8 cellular contexts compared by ENCODE assay signal in the genomic region with DNA sequence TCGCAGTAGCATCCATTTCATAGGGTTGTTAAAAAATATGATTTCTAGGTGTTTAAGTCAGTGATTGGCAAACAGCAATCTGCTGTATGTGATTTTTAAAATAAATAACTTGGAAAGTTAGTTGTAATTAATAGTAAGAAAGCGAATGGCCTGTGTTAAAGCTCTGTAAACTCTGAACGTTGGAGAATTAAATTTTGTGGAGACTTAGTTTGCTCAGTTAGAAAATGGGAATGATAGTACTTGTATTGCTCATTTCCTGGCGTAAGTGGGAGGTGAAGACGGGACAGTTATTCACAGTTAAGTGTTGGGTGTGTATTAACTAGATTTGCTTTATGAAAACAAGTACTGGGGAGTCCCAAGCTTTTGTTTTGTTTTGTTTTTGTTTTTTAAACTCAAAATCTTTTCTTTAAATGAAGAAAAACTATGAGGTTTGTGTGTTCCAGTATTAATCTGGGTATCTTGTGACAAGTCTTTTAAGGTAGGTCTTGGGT. TPM values are rescaled to one million over a fixed set of nuclear protein-coding genes. Genes with fewer than 3 reads are reported as not detected.
DNase-seq lines count a peak whose midpoint lies in the region; ATAC-seq and TF ChIP-seq lines count a peak whose summit lies in the region.

No MANE protein-coding gene starts in this region.

- H3K27ac Mint-ChIP-seq in activated CD4-positive, alpha-beta T cell treated with anti-CD3 and anti-CD28 coated beads for 36 hours: peak overlapping the region; percentile 94
- peak overlapping the region; percentile 81 for H3K27ac Mint-ChIP-seq in activated T-helper 2 cell treated with anti-CD3 and anti-CD28 coated beads, Interferon-gamma antibody, Interleukin-2, Interleukin-4, amounts not matched to agents 10 μg/mL and 5 μg/mL and 100 μg/mL, durations not matched to agents 14 hours and 24 hours and 36 hours
- H3K27ac Mint-ChIP-seq in immature natural killer cell: peak overlapping the region in 2 of 6 donors; percentile 88 to 94

- H3K9me3 Mint-ChIP-seq in activated CD4-positive, alpha-beta T cell treated with anti-CD3 and anti-CD28 coated beads for 36 hours (ENCODE audit: low read depth): no peaks in the 10 kb centered on the region
- H3K9me3 Mint-ChIP-seq in activated T-helper 2 cell treated with anti-CD3 and anti-CD28 coated beads, Interferon-gamma antibody, Interleukin-2, Interleukin-4, amounts not matched to agents 10 μg/mL and 5 μg/mL and 100 μg/mL, durations not matched to agents 14 hours and 24 hours and 36 hours: no peaks in the 10 kb centered on the region
- H3K9me3 Mint-ChIP-seq in immature natural killer cell: no peaks in the 10 kb centered on the region

- CTCF ChIA-PET in activated CD4-positive, alpha-beta T cell treated with anti-CD3 and anti-CD28 coated beads for 36 hours (lab: Charles Lee): interaction anchor here (1.0 to 2.8 kb wide), 6 partner anchors 22 to 124 kb away, joined by 3 to 24 read pairs (median 4); a partner anchor contains a TSS
- CTCF ChIA-PET in GM10248 (lab: Yijun Ruan, JAX): interaction anchor here (0.9 to 5.9 kb wide), 7 partner anchors 10 to 784 kb away, joined by 3 to 58 read pairs (median 3); no protein-coding TSS in a partner anchor

- no peaks in the 10 kb centered on the region for H3K9me3 ChIP-seq in thyroid gland

- TF ChIP-seq CTCF in kidney epithelial cell (IDR thresholded peaks at IDR 0.05; ENCODE audit: insufficient read depth, low read length, poor library complexity, severe bottlenecking) (no peak), thyroid gland (IDR thresholded peaks at IDR 0.05) (no peak), GM10248 (IDR thresholded peaks at IDR 0.05; ENCODE audit: control extremely low read depth, extremely low read depth, low read depth, missing control alignments) (no peak)

- peaks cover 52% of the 10 kb centered on the region for H3K4me1 Mint-ChIP-seq in activated CD4-positive, alpha-beta T cell treated with anti-CD3 and anti-CD28 coated beads for 36 hours
- H3K4me1 Mint-ChIP-seq in activated T-helper 2 cell treated with anti-CD3 and anti-CD28 coated beads, Interferon-gamma antibody, Interleukin-2, Interleukin-4, amounts not matched to agents 10 μg/mL and 5 μg/mL and 100 μg/mL, durations not matched to agents 14 hours and 24 hours and 36 hours (ENCODE audit: low read depth): peaks cover 47% of the 10 kb centered on the region
- peaks cover 36 to 51% of the 10 kb centered on the region in 2 donors for H3K4me1 Mint-ChIP-seq in immature natural killer cell

- H3K36me3 ChIP-seq in kidney epithelial cell (ENCODE audit: control insufficient read depth, insufficient read depth, low read length): no peaks in the 10 kb centered on the region
- no peaks in the 10 kb centered on the region for H3K36me3 ChIP-seq in thyroid gland

- H3K4me1 ChIP-seq in thyroid gland: peaks cover 18 to 29% of the 10 kb centered on the region in 2 donors

- intact Hi-C loops in activated CD4-positive, alpha-beta T cell treated with anti-CD3 and anti-CD28 coated beads for 36 hours (cut with DNase I, micrococcal nuclease): loop anchor here (1.0 to 5.0 kb wide), 2 partner anchors 842 to 1178 kb away; a partner anchor contains a TSS
- intact Hi-C loops in activated T-helper 2 cell treated with anti-CD3 and anti-CD28 coated beads, Interferon-gamma antibody, Interleukin-2, Interleukin-4, amounts not matched to agents 10 μg/mL and 5 μg/mL and 100 μg/mL, durations not matched to agents 14 hours and 24 hours and 36 hours (cut with micrococcal nuclease): no loop called here
- intact Hi-C loops in thyroid gland (cut with DNase I): no loop called here

- peak overlapping the region; percentile 89 for H3K4me3 ChIP-seq in kidney epithelial cell (ENCODE audit: low read depth, low read length)
- peak overlapping the region in 2 of 3 donors; percentile 78 to 93 for H3K4me3 ChIP-seq in thyroid gland (replicated peaks in 1 of 3)

- WGBS in thyroid gland, 2 donors: 6 to 7% methylated on average over 5 of the region's 5 CpGs

- peaks cover 58% of the 10 kb centered on the region for H3K36me3 Mint-ChIP-seq in activated CD4-positive, alpha-beta T cell treated with anti-CD3 and anti-CD28 coated beads for 36 hours (ENCODE audit: low read depth)
- H3K36me3 Mint-ChIP-seq in activated T-helper 2 cell treated with anti-CD3 and anti-CD28 coated beads, Interferon-gamma antibody, Interleukin-2, Interleukin-4, amounts not matched to agents 10 μg/mL and 5 μg/mL and 100 μg/mL, durations not matched to agents 14 hours and 24 hours and 36 hours (ENCODE audit: low read depth): peaks cover 51% of the 10 kb centered on the region
- H3K36me3 Mint-ChIP-seq in immature natural killer cell: peaks cover 0 to 3% (median 0%) of the 10 kb centered on the region in 3 donors

- POLR2A ChIA-PET in activated CD4-positive, alpha-beta T cell treated with anti-CD3 and anti-CD28 coated beads for 36 hours (lab: Charles Lee): interaction anchor here (0.6 to 3.6 kb wide), 5 partner anchors 20 to 88 kb away, joined by 3 to 65 read pairs (median 3); a partner anchor contains a TSS
- POLR2A ChIA-PET in GM10248 (lab: Yijun Ruan, JAX): interaction anchor here (2.3 to 2.5 kb wide), 2 partner anchors 16 to 22 kb away, joined by 7 to 12 read pairs; a partner anchor contains a TSS

- no peak overlapping the region for H3K4me3 Mint-ChIP-seq in activated CD4-positive, alpha-beta T cell treated with anti-CD3 and anti-CD28 coated beads for 36 hours
- no peak overlapping the region for H3K4me3 Mint-ChIP-seq in activated T-helper 2 cell treated with anti-CD3 and anti-CD28 coated beads, Interferon-gamma antibody, Interleukin-2, Interleukin-4, amounts not matched to agents 10 μg/mL and 5 μg/mL and 100 μg/mL, durations not matched to agents 14 hours and 24 hours and 36 hours (ENCODE audit: low read depth)
- H3K4me3 Mint-ChIP-seq in immature natural killer cell: no peak overlapping the region

- H3K27me3 Mint-ChIP-seq in activated CD4-positive, alpha-beta T cell treated with anti-CD3 and anti-CD28 coated beads for 36 hours: no peaks in the 10 kb centered on the region
- no peaks in the 10 kb centered on the region for H3K27me3 Mint-ChIP-seq in activated T-helper 2 cell treated with anti-CD3 and anti-CD28 coated beads, Interferon-gamma antibody, Interleukin-2, Interleukin-4, amounts not matched to agents 10 μg/mL and 5 μg/mL and 100 μg/mL, durations not matched to agents 14 hours and 24 hours and 36 hours (ENCODE audit: low read depth)
- peaks cover 2 to 4% (median 3%) of the 10 kb centered on the region in 3 donors for H3K27me3 Mint-ChIP-seq in immature natural killer cell (ENCODE audit: low read depth in 3 of 3)

- DNase-seq in activated CD4-positive, alpha-beta T cell treated with anti-CD3 and anti-CD28 coated beads for 36 hours: peak; percentile 14
- DNase-seq in activated CD4-positive, alpha-beta T cell treated with anti-CD3 and anti-CD28 coated beads for 1 hour: no peak
- no peak for DNase-seq in activated T-helper 2 cell treated with anti-CD3 and anti-CD28 coated beads, Interferon-gamma antibody, Interleukin-2, Interleukin-4, amounts not matched to agents 10 μg/mL and 5 μg/mL and 100 μg/mL, durations not matched to agents 14 hours and 24 hours and 36 hours (ENCODE audit: low spot score)
- DNase-seq in kidney epithelial cell (ENCODE audit: low read depth) (no peak), thyroid gland (no peak), immature natural killer cell (no peak), GM10248 (ENCODE audit: extremely low spot score) (no peak)
- no peak for DNase-seq in NK-92 treated with Interleukin-12 subunit alpha and Interleukin-12 subunit beta, amount 100 ng/mL, for 24 hours (lab: John Stamatoyannopoulos, UW)

- H3K27ac ChIP-seq in thyroid gland: peak overlapping the region in 2 of 3 donors; percentile 97 to 99

- no peaks in the 10 kb centered on the region for H3K27me3 ChIP-seq in kidney epithelial cell (ENCODE audit: control insufficient read depth, insufficient read depth, low read length)
- H3K27me3 ChIP-seq in thyroid gland: no peaks in the 10 kb centered on the region

- TF ChIP-seq POLR2A in thyroid gland (IDR thresholded peaks at IDR 0.05): no peak

- no peak for ATAC-seq in activated CD4-positive, alpha-beta T cell treated with anti-CD3 and anti-CD28 coated beads for 36 hours

RNA-seq across cellular contexts. Expression of a gene that starts 1.0 kb away (rescaled TPM):
- total RNA-seq in activated CD4-positive, alpha-beta T cell treated with anti-CD3 and anti-CD28 coated beads for 36 hours: 100 to 1,000 TPM; 394 to 452 TPM
- 311 and 318 TPM in 2 replicates for total RNA-seq in activated T-helper 2 cell treated with anti-CD3 and anti-CD28 coated beads, Interferon-gamma antibody, Interleukin-2, Interleukin-4, amounts not matched to agents 10 μg/mL and 5 μg/mL and 100 μg/mL, durations not matched to agents 14 hours and 24 hours and 36 hours
- total RNA-seq in kidney epithelial cell (68.7 and 98.0 TPM in 2 replicates), thyroid gland (10 to 100 TPM; 38.4 to 84.8 (median 64.3) TPM)
- 100 to 1,000 TPM; 131 to 160 (median 135) TPM for polyA plus RNA-seq in immature natural killer cell

RNA-seq across cellular contexts. Expression of a gene that starts 22.5 kb away (rescaled TPM):
- total RNA-seq in activated CD4-positive, alpha-beta T cell treated with anti-CD3 and anti-CD28 coated beads for 36 hours: 10 to 100 TPM; 38.7 to 43.7 TPM
- total RNA-seq in activated T-helper 2 cell treated with anti-CD3 and anti-CD28 coated beads, Interferon-gamma antibody, Interleukin-2, Interleukin-4, amounts not matched to agents 10 μg/mL and 5 μg/mL and 100 μg/mL, durations not matched to agents 14 hours and 24 hours and 36 hours: 31.5 and 32.9 TPM in 2 replicates
- total RNA-seq in kidney epithelial cell (19.4 and 21.0 TPM in 2 replicates), thyroid gland (10 to 100 TPM; 30.6 to 43.8 (median 38.4) TPM)
- polyA plus RNA-seq in immature natural killer cell: 10 to 100 TPM; 42.5 to 52.1 (median 44.4) TPM

Comparison
In these comparisons a context has a peak if more than half of its experiments do, and no peak if none do; other contexts are left out.
1. intact Hi-C loops: an anchor here in activated CD4-positive, alpha-beta T cell treated with anti-CD3 and anti-CD28 coated beads for 36 hours (1.0 to 5.0 kb wide); none called in activated T-helper 2 cell treated with anti-CD3 and anti-CD28 coated beads, Interferon-gamma antibody, Interleukin-2, Interleukin-4, amounts not matched to agents 10 μg/mL and 5 μg/mL and 100 μg/mL, durations not matched to agents 14 hours and 24 hours and 36 hours and thyroid gland.